In genomic region chr12:6631549-6631961, GRCh38 we compare ENCODE assay signal across 1 cellular context.
A peak's percentile ranks its signal among the peaks of the same experiment; 100 is the strongest.
TF ChIP-seq lines count a peak whose summit lies in the region.

No MANE protein-coding gene starts in this region.

TF ChIP-seq in HepG2, 621 proteins besides CTCF, POLR2A, EP300 and RAD21 (continues in another document):
- TF ChIP-seq ZNF547 (CRISPR knock-in tag; IDR thresholded peaks at IDR 0.05): no peak
- TF ChIP-seq ATRX (CRISPR knock-in tag; IDR thresholded peaks at IDR 0.05; ENCODE audit: borderline replicate concordance): no peak
- TF ChIP-seq ASH2L (IDR thresholded peaks at IDR 0.05; ENCODE audit: insufficient read length, low read depth, low read length): no peak
- TF ChIP-seq ZFP36L2 (CRISPR knock-in tag; IDR thresholded peaks at IDR 0.05): no peak
- no peak for TF ChIP-seq FOXJ3 (CRISPR knock-in tag; IDR thresholded peaks at IDR 0.05; ENCODE audit: borderline replicate concordance)
- TF ChIP-seq ZKSCAN5 (CRISPR knock-in tag; IDR thresholded peaks at IDR 0.05): peak; percentile 78; the same call in 1 of the 2 replicates
- TF ChIP-seq ZBTB3 (CRISPR knock-in tag; IDR thresholded peaks at IDR 0.05; ENCODE audit: borderline replicate concordance, low read depth): no peak
- no peak for TF ChIP-seq ZNF562 (CRISPR knock-in tag; IDR thresholded peaks at IDR 0.05; ENCODE audit: borderline replicate concordance)
- TF ChIP-seq ZNF33A (CRISPR knock-in tag; IDR thresholded peaks at IDR 0.05; ENCODE audit: borderline replicate concordance): no peak
- no peak for TF ChIP-seq MTF1 (CRISPR knock-in tag; IDR thresholded peaks at IDR 0.05)
- TF ChIP-seq RARA (CRISPR knock-in tag; IDR thresholded peaks at IDR 0.05): no peak
- TF ChIP-seq ZNF292 (CRISPR knock-in tag; IDR thresholded peaks at IDR 0.05; ENCODE audit: borderline replicate concordance, low read depth): no peak
- peak; percentile 72 for TF ChIP-seq ETV5 (CRISPR knock-in tag; IDR thresholded peaks at IDR 0.05; ENCODE audit: borderline replicate concordance)
- TF ChIP-seq ZNF777 (CRISPR knock-in tag; IDR thresholded peaks at IDR 0.05): no peak
- TF ChIP-seq ZSCAN20 (CRISPR knock-in tag; IDR thresholded peaks at IDR 0.05; ENCODE audit: borderline replicate concordance): no peak
- no peak for TF ChIP-seq RELA (CRISPR knock-in tag; IDR thresholded peaks at IDR 0.05)
- no peak for TF ChIP-seq ZNF788 (CRISPR knock-in tag; IDR thresholded peaks at IDR 0.05; ENCODE audit: borderline replicate concordance)
- TF ChIP-seq GZF1 (CRISPR knock-in tag; IDR thresholded peaks at IDR 0.05): no peak
- TF ChIP-seq HNF4A (CRISPR knock-in tag; IDR thresholded peaks at IDR 0.05): 0 out of 2 replicates have a peak, but pooled peaks have one; percentile 17
- no peak for TF ChIP-seq MEF2D (CRISPR knock-in tag; IDR thresholded peaks at IDR 0.05)
- no peak for TF ChIP-seq GABPB1 (CRISPR knock-in tag; IDR thresholded peaks at IDR 0.05)
- no peak for TF ChIP-seq ZNF382 (CRISPR knock-in tag; IDR thresholded peaks at IDR 0.05; ENCODE audit: borderline replicate concordance)
- 0 out of 2 replicates have a peak, but pooled peaks have one; percentile 29 for TF ChIP-seq KAT8 (CRISPR knock-in tag; IDR thresholded peaks at IDR 0.05)
- no peak for TF ChIP-seq KAT2B (IDR thresholded peaks at IDR 0.05; ENCODE audit: borderline replicate concordance, low read depth, low read length)
- TF ChIP-seq ZKSCAN1 (IDR thresholded peaks at IDR 0.05; ENCODE audit: low read length): no peak
- TF ChIP-seq ZFP37 (CRISPR knock-in tag; IDR thresholded peaks at IDR 0.05; ENCODE audit: borderline replicate concordance): no peak
- peak; percentile 60; the same call in 1 of the 2 replicates for TF ChIP-seq HIC2 (CRISPR knock-in tag; IDR thresholded peaks at IDR 0.05; ENCODE audit: low read depth)
- peak; percentile 37; the same call in 1 of the 2 replicates for TF ChIP-seq PATZ1 (CRISPR knock-in tag; IDR thresholded peaks at IDR 0.05)
- TF ChIP-seq NFKB2 (CRISPR knock-in tag; IDR thresholded peaks at IDR 0.05; ENCODE audit: borderline replicate concordance): no peak
- 0 out of 2 replicates have a peak, but pooled peaks have one; percentile 17 for TF ChIP-seq HOXA3 (CRISPR knock-in tag; IDR thresholded peaks at IDR 0.05)
- no peak for TF ChIP-seq ZNF775 (CRISPR knock-in tag; IDR thresholded peaks at IDR 0.05; ENCODE audit: borderline replicate concordance)
- TF ChIP-seq HDAC6 (IDR thresholded peaks at IDR 0.05; ENCODE audit: low read depth, low read length): no peak
- no peak for TF ChIP-seq ZNF343 (CRISPR knock-in tag; IDR thresholded peaks at IDR 0.05)
- TF ChIP-seq ZNF781 (CRISPR knock-in tag; IDR thresholded peaks at IDR 0.05; ENCODE audit: borderline replicate concordance, not compliant biosample characterization): no peak
- TF ChIP-seq ZNF703 (CRISPR knock-in tag; IDR thresholded peaks at IDR 0.05; ENCODE audit: borderline replicate concordance): no peak
- no peak for TF ChIP-seq ZNF367 (CRISPR knock-in tag; IDR thresholded peaks at IDR 0.05; ENCODE audit: borderline replicate concordance)
- TF ChIP-seq GABPA (IDR thresholded peaks at IDR 0.05; ENCODE audit: low read depth, low read length): no peak; the same call in 1 of the 2 replicates
- peak; percentile 68 for TF ChIP-seq GABPA (CRISPR knock-in tag; IDR thresholded peaks at IDR 0.05; ENCODE audit: low read depth)
- TF ChIP-seq RBM22 (optimal IDR thresholded peaks at IDR 0.05; ENCODE audit: low read length): no peak
- peak; percentile 35; the same call in 1 of the 2 replicates for TF ChIP-seq SALL1 (CRISPR knock-in tag; IDR thresholded peaks at IDR 0.05)
- TF ChIP-seq KLF11 (CRISPR knock-in tag; IDR thresholded peaks at IDR 0.05): no peak
- TF ChIP-seq ZBTB8A (CRISPR knock-in tag; IDR thresholded peaks at IDR 0.05; ENCODE audit: borderline replicate concordance, low read depth): no peak
- TF ChIP-seq FUBP1 (CRISPR knock-in tag; IDR thresholded peaks at IDR 0.05; ENCODE audit: borderline replicate concordance): no peak
- TF ChIP-seq MAFG (CRISPR knock-in tag; IDR thresholded peaks at IDR 0.05): no peak
- TF ChIP-seq XRCC5 (optimal IDR thresholded peaks at IDR 0.05; ENCODE audit: low read length): no peak
- no peak for TF ChIP-seq MLXIP (CRISPR knock-in tag; IDR thresholded peaks at IDR 0.05; ENCODE audit: borderline replicate concordance)
- TF ChIP-seq NRL (CRISPR knock-in tag; IDR thresholded peaks at IDR 0.05; ENCODE audit: borderline replicate concordance): no peak
- 0 out of 2 replicates have a peak, but pooled peaks have one; percentile 0 for TF ChIP-seq ARID4A (CRISPR knock-in tag; IDR thresholded peaks at IDR 0.05; ENCODE audit: borderline replicate concordance)
- TF ChIP-seq ZBTB43 (CRISPR knock-in tag; conservative IDR thresholded peaks at IDR 0.05): peak; percentile 73
- no peak for TF ChIP-seq ZBTB2 (CRISPR knock-in tag; IDR thresholded peaks at IDR 0.05; ENCODE audit: low read depth)
